Comparison of ENCODE assay signal across 19 cellular contexts in the genomic region with DNA sequence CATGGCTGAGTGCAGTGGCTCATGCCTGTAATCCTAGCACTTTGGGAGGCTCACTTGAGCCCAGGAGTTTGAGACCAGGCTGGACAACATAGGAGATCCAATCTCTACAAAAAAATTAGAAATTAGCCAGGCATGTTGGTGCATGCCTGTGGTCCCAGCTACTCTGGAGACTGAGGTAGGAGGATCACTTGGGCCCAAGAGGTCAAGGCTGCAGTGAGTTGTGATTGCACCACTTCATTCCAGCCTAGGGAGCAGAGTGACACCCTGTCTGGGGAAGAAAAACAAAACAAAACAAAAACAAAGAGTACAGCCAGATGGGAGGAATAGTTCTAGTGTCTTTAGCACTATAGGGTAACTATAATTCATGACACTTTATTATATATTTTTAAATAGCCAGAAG. TPM values are rescaled to one million over a fixed set of nuclear protein-coding genes. Genes with fewer than 3 reads are reported as not detected.
A peak's percentile ranks its signal among the peaks of the same experiment; 100 is the strongest.
DNase-seq lines count a peak whose midpoint lies in the region; ATAC-seq and TF ChIP-seq lines count a peak whose summit lies in the region.
"Had no signal": no experiment of that assay in that cellular context is flagged by ENCODE, and none has a peak within 500 bp of the region (broad histone marks: within the 10 kb centered on the region; RNA-seq: fewer than 3 reads in every experiment).

No MANE protein-coding gene starts in this region.

- H3K36me3 ChIP-seq in GM23248 (ENCODE audit: low read depth) (no peaks in the 10 kb centered on the region), PC-3 (ENCODE audit: low read depth, low read length) (no peaks in the 10 kb centered on the region)
- H3K36me3 ChIP-seq: MG63, SJCRH30 had no signal

- H3K27ac ChIP-seq in GM23248, result no peak overlapping the region
- H3K27ac ChIP-seq in PC-3 (ENCODE audit: low read length), result no peak overlapping the region
- H3K27ac ChIP-seq: SJCRH30 had no signal

- in situ Hi-C loops in GM23248 (cut with MboI), result no loop called here

- H3K79me2 ChIP-seq in GM23248 (ENCODE audit: insufficient read depth) (no peaks in the 10 kb centered on the region), PC-3 (ENCODE audit: low read length) (no peaks in the 10 kb centered on the region)

- intact Hi-C loops in PC-3 (cut with micrococcal nuclease), result no loop called here

- H3K27me3 ChIP-seq in GM23248 (replicated peaks; ENCODE audit: insufficient read depth), result peaks cover 43% of the 10 kb centered on the region
- H3K27me3 ChIP-seq in PC-3 (ENCODE audit: low read length), result peaks cover 1% of the 10 kb centered on the region; the same call in 1 of the 2 replicates

- DNase-seq in GM23248, result peak; percentile 32
- DNase-seq in amniotic epithelial cell (ENCODE audit: low read depth), result peak; percentile 68
- DNase-seq in fibroblast of pulmonary artery (ENCODE audit: low read depth), result peak; percentile 20
- DNase-seq in renal cortical epithelial cell (ENCODE audit: low read depth), result peak; percentile 36
- DNase-seq in PC-3, result no peak
- DNase-seq in dedifferentiated amniotic fluid mesenchymal stem cell (ENCODE audit: extremely low spot score), result no peak
- DNase-seq: Caco-2; CD4-positive, CD25-positive, alpha-beta regulatory T cell; DMS153; EL; MG63; NCI-H1092; NCI-H146; NCI-H2081; NCI-H510A; NCI-H774; SJCRH30 had no signal

- POLR2A ChIA-PET in PC-3 (lab: Charles Lee; ENCODE audit: unreplicated experiment), result no interaction called here

- no peak overlapping the region for H2AFZ ChIP-seq in GM23248
- no peak overlapping the region for H2AFZ ChIP-seq in PC-3 (ENCODE audit: low read length)

- H3F3A ChIP-seq in GM23248 (ENCODE audit: insufficient read depth) (no peaks in the 10 kb centered on the region), PC-3 (ENCODE audit: low read length, unreplicated experiment) (no peaks in the 10 kb centered on the region)

- CTCF ChIA-PET in PC-3 (lab: Charles Lee), result no interaction called here

- ATAC-seq in HG03139 (IDR thresholded peaks at IDR 0.05; ENCODE audit: unreplicated experiment), result no peak
- ATAC-seq in PC-3, result no peak
- ATAC-seq: HCT116 had no signal

- no peak overlapping the region for H3K4me2 ChIP-seq in GM23248 (ENCODE audit: unreplicated experiment)
- H3K4me2 ChIP-seq in PC-3 (ENCODE audit: low read length), result no peak overlapping the region

- H3K9ac ChIP-seq in GM23248, result no peak overlapping the region
- H3K9ac ChIP-seq in PC-3 (ENCODE audit: low read length), result no peak overlapping the region

- TF ChIP-seq CTCF in fibroblast of pulmonary artery (IDR thresholded peaks at IDR 0.05; ENCODE audit: low read length, missing control alignments) (no peak), PC-3 (conservative IDR thresholded peaks at IDR 0.05; ENCODE audit: low read depth, low read length) (no peak)

- H3K4me1 ChIP-seq in GM23248 (ENCODE audit: insufficient read depth), result no peaks in the 10 kb centered on the region; the same call in 1 of the 2 replicates
- 0 out of 2 replicates have a peak, but pooled peaks cover 3% of the 10 kb centered on the region for H3K4me1 ChIP-seq in PC-3 (ENCODE audit: insufficient read depth, low read length)
- H3K4me1 ChIP-seq: Caco-2, SJCRH30 had no signal

- H3K9me3 ChIP-seq in GM23248 (ENCODE audit: low read depth), result no peaks in the 10 kb centered on the region
- no peaks in the 10 kb centered on the region for H3K9me3 ChIP-seq in PC-3 (ENCODE audit: low read length)
- H3K9me3 ChIP-seq: Caco-2, SJCRH30 had no signal

- H3K9me2 ChIP-seq in GM23248 (ENCODE audit: insufficient read depth) (no peaks in the 10 kb centered on the region), PC-3 (replicated peaks; ENCODE audit: low read length) (no peaks in the 10 kb centered on the region)

- no peak overlapping the region for H3K4me3 ChIP-seq in GM23248
- no peak overlapping the region for H3K4me3 ChIP-seq in fibroblast of pulmonary artery (replicated peaks; ENCODE audit: low read depth, low read length)
- no peak overlapping the region for H3K4me3 ChIP-seq in PC-3 (ENCODE audit: low read length)
- H3K4me3 ChIP-seq: MG63, SJCRH30 had no signal

- no peaks in the 10 kb centered on the region for H4K20me1 ChIP-seq in GM23248 (ENCODE audit: insufficient read depth)
- H4K20me1 ChIP-seq in PC-3 (ENCODE audit: low read length), result no peaks in the 10 kb centered on the region

- no TSS peak for BruUV-seq in PC-3 (replicated peaks; lab: Mats Ljungman, UMichigan)

RNA-seq across cellular contexts. Expression of a gene that starts 26.2 kb away (rescaled TPM):
- total RNA-seq in GM23248 (2014; rRNA removed; shearing (Covaris generic)), result 82.0 and 96.5 TPM in 2 replicates
- 80.9 and 82.5 TPM in 2 replicates for polyA plus RNA-seq in GM23248 (2016; fragmentation: Nextera tagmentation; extraction: Ambion mirVana)
- 42.1 and 58.3 TPM in 2 replicates for total RNA-seq in renal cortical epithelial cell
- 116 and 125 TPM in 2 replicates for total RNA-seq in PC-3 (2014; rRNA removed)

RNA-seq across cellular contexts. Expression of a gene that starts 27.1 kb away (rescaled TPM):
- not detected in 2 replicates for total RNA-seq in GM23248 (2014; rRNA removed; shearing (Covaris generic))
- polyA plus RNA-seq in GM23248 (2016; fragmentation: Nextera tagmentation; extraction: Ambion mirVana), result not detected in 2 replicates
- total RNA-seq in renal cortical epithelial cell (not detected in 2 replicates), PC-3 (2014; rRNA removed) (not detected in 2 replicates)
- total RNA-seq: Caco-2; CD4-positive, CD25-positive, alpha-beta regulatory T cell; SJCRH30 had no signal
- polyA plus RNA-seq: CD4-positive, CD25-positive, alpha-beta regulatory T cell had no signal

RNA-seq across cellular contexts. Expression of a gene that starts 37.1 kb away (rescaled TPM):
- 2.9 and 15.9 TPM in 2 replicates for total RNA-seq in GM23248 (2014; rRNA removed; shearing (Covaris generic))
- 2.6 and 3.9 TPM in 2 replicates for polyA plus RNA-seq in GM23248 (2016; fragmentation: Nextera tagmentation; extraction: Ambion mirVana)
- total RNA-seq in renal cortical epithelial cell (12.7 and 18.2 TPM in 2 replicates), PC-3 (2014; rRNA removed) (4.1 and 14.3 TPM in 2 replicates)

RNA-seq across cellular contexts. Expression of a gene that starts 51.6 kb away (rescaled TPM):
- not detected in 2 replicates for total RNA-seq in GM23248 (2014; rRNA removed; shearing (Covaris generic))
- polyA plus RNA-seq in GM23248 (2016; fragmentation: Nextera tagmentation; extraction: Ambion mirVana), result not detected in 2 replicates
- total RNA-seq in renal cortical epithelial cell (not detected in 2 replicates), PC-3 (2014; rRNA removed) (not detected in 2 replicates)
- total RNA-seq: Caco-2; CD4-positive, CD25-positive, alpha-beta regulatory T cell; SJCRH30 had no signal
- polyA plus RNA-seq: CD4-positive, CD25-positive, alpha-beta regulatory T cell had no signal

RNA-seq across cellular contexts. Expression of a gene that starts 58.7 kb away (rescaled TPM):
- total RNA-seq in GM23248 (2014; rRNA removed; shearing (Covaris generic)), result 110 and 141 TPM in 2 replicates
- 47.6 and 53.0 TPM in 2 replicates for polyA plus RNA-seq in GM23248 (2016; fragmentation: Nextera tagmentation; extraction: Ambion mirVana)
- total RNA-seq in renal cortical epithelial cell, result 38.0 and 66.6 TPM in 2 replicates
- total RNA-seq in PC-3 (2014; rRNA removed), result 120 and 126 TPM in 2 replicates

Comparison
In these comparisons a context has a peak if more than half of its experiments do, and no peak if none do; other contexts are left out.
1. DNase-seq: peak in GM23248 (single experiment), amniotic epithelial cell (single experiment), fibroblast of pulmonary artery (single experiment) and renal cortical epithelial cell (single experiment); none in PC-3 (single experiment) and dedifferentiated amniotic fluid mesenchymal stem cell (single experiment).